In genomic region chr6:43229803-43230239, GRCh38 we compare ENCODE assay signal across 1 cellular context.
TF ChIP-seq lines count a peak whose summit lies in the region.

No MANE protein-coding gene starts in this region.

TF ChIP-seq in HepG2, 621 proteins besides CTCF, POLR2A, EP300 and RAD21:
- TF ChIP-seq MTF2 (CRISPR knock-in tag; IDR thresholded peaks at IDR 0.05; ENCODE audit: borderline replicate concordance): 0 out of 2 replicates have a peak, but pooled peaks have one; percentile 44
- no peak for TF ChIP-seq DPF2 (CRISPR knock-in tag; IDR thresholded peaks at IDR 0.05; ENCODE audit: borderline replicate concordance, low read depth)
- TF ChIP-seq ZNF510 (CRISPR knock-in tag; IDR thresholded peaks at IDR 0.05; ENCODE audit: low read depth): no peak
- TF ChIP-seq ZNF878 (CRISPR knock-in tag; IDR thresholded peaks at IDR 0.05): 0 out of 2 replicates have a peak, but pooled peaks have one; percentile 1
- TF ChIP-seq ZNF83 (CRISPR knock-in tag; IDR thresholded peaks at IDR 0.05; ENCODE audit: borderline replicate concordance): 0 out of 2 replicates have a peak, but pooled peaks have one; percentile 5
- TF ChIP-seq ZNF737 (CRISPR knock-in tag; IDR thresholded peaks at IDR 0.05; ENCODE audit: borderline replicate concordance): no peak
- 0 out of 2 replicates have a peak, but pooled peaks have one; percentile 47 for TF ChIP-seq ZNF598 (CRISPR knock-in tag; IDR thresholded peaks at IDR 0.05; ENCODE audit: borderline replicate concordance)
- TF ChIP-seq RBAK (CRISPR knock-in tag; IDR thresholded peaks at IDR 0.05): 0 out of 2 replicates have a peak, but pooled peaks have one; percentile 14
- TF ChIP-seq REL (CRISPR knock-in tag; conservative IDR thresholded peaks at IDR 0.05): 0 out of 2 replicates have a peak, but pooled peaks have one; percentile 16
- TF ChIP-seq FOXC1 (CRISPR knock-in tag; IDR thresholded peaks at IDR 0.05; ENCODE audit: borderline replicate concordance): 0 out of 2 replicates have a peak, but pooled peaks have one; percentile 1
